In the genomic region with DNA sequence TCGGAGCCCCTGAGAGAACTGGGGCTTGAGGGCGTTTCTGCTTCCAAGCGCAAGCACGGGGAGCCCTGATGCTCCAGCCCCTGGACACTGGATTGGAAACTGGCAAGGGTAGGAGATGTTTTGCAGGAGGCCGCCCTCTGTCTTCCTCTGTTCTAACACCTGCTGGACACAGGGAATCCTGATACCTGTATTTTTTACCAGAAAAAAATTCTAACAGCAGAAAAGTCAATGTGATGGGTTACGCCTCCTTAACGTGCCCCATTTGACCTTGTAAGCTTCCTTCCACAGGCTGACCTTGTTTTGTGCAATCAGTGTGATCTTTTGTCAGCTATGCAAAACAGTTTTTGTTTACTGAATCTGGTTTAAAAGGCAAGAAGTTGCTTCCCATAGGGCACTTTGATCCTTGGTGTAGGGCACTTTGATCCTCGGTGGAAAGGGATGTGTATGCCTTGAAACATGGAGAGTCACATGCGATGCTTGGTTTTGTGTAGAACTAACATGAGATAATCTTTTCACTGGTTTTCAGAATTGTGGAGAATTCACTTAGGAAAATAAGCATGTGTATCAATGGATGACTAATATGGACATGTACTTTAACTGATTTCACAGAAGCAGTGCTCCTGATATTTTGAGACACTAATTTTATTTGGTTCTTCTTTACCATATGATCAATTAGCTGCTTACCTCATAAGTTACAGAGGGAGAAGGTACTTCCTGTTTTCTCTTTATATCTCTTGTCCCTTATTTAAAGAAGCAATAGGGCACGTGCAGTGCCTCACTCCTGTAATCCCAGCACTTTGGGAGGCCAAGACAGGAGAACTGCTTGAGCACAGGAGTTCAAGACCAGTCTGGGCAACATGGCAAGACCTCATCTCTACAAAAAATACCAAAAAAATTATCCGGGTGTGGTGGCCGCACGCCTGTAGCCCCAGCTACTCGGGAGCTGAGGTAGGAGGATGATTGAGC, we compare ENCODE assay signal across 7 cellular contexts. TPM values are rescaled to one million over a fixed set of nuclear protein-coding genes. Genes with fewer than 3 reads are reported as not detected.
DNase-seq lines count a peak whose midpoint lies in the region; ATAC-seq and TF ChIP-seq lines count a peak whose summit lies in the region.

No MANE protein-coding gene starts in this region.

- POLR2A ChIA-PET in IMR-90 (lab: Charles Lee; ENCODE audit: unreplicated experiment) = no interaction called here

- peaks cover 5% of the 10 kb centered on the region for H3K9me1 ChIP-seq in IMR-90 (ENCODE audit: insufficient read depth, low read length)

- CTCF ChIA-PET in IMR-90 (lab: Yijun Ruan, JAX) = interaction anchor here (0.6 to 6.2 kb wide), 16 partner anchors 33 to 442 kb away, joined by 3 to 42 read pairs (median 4); no protein-coding TSS in a partner anchor

- no peak overlapping the region for H3K18ac ChIP-seq in IMR-90 (ENCODE audit: low read depth, low read length)

- no peak for ATAC-seq in IMR-90 (ENCODE audit: low read depth)

- H3K4me2 ChIP-seq in IMR-90 (ENCODE audit: low read depth, low read length) = peak overlapping the region; percentile 44

- no peak overlapping the region for H3K27ac ChIP-seq in IMR-90 (ENCODE audit: insufficient read depth, low read length)
- no peak overlapping the region for H3K27ac ChIP-seq in brain microvascular endothelial cell
- peak overlapping the region; percentile 45 to 87 (median 65) for H3K27ac ChIP-seq in tibial nerve

- TF ChIP-seq CTCF in IMR-90 (conservative IDR thresholded peaks at IDR 0.05; ENCODE audit: low read depth, low read length) (no peak), brain microvascular endothelial cell (IDR thresholded peaks at IDR 0.05; ENCODE audit: low read depth, low read length, missing control alignments) (no peak), tibial nerve (IDR thresholded peaks at IDR 0.05) (peak in 2 of 5 experiments; percentile 13 to 14)

- no peak overlapping the region for H4K8ac ChIP-seq in IMR-90 (ENCODE audit: low read depth in 2 of 2, low read length in 2 of 2)

- no peak overlapping the region for H2AK9ac ChIP-seq in IMR-90 (replicated peaks; ENCODE audit: low read depth, low read length, poor library complexity)

- no peak for DNase-seq in IMR-90
- no peak for DNase-seq in brain microvascular endothelial cell
- DNase-seq in kidney tubule cell (ENCODE audit: low spot score) = peak; percentile 10
- no peak for DNase-seq in tibial nerve (ENCODE audit: low spot score in 2 of 2)
- no peak for DNase-seq in EL
- no peak for DNase-seq in middle frontal gyrus (ENCODE audit: extremely low spot score, low spot score)
- no peak for DNase-seq in stimulated activated CD8-positive, alpha-beta memory T cell treated with anti-CD3 and anti-CD28 coated beads, Interleukin-4, amount 100 ng/mL, for 48 hours

- H2BK15ac ChIP-seq in IMR-90 (ENCODE audit: low read depth, low read length) = no peak overlapping the region

- intact Hi-C loops in IMR-90 (cut with micrococcal nuclease) = loop anchor here (5.0 kb wide), 1 partner anchor 171 kb away; no protein-coding TSS in a partner anchor

- H4K5ac ChIP-seq in IMR-90 (ENCODE audit: low read depth, low read length) = no peak overlapping the region

- TF ChIP-seq POLR2A in IMR-90 (IDR thresholded peaks at IDR 0.05; ENCODE audit: low read depth, low read length) (no peak), tibial nerve (IDR thresholded peaks at IDR 0.05) (no peak)

- H3K4me1 ChIP-seq in IMR-90 (ENCODE audit: control insufficient read depth, insufficient read depth, low read length) = no peaks in the 10 kb centered on the region
- peaks cover 0 to 16% (median 1%) of the 10 kb centered on the region in 4 donors for H3K4me1 ChIP-seq in tibial nerve

- H2BK20ac ChIP-seq in IMR-90 (ENCODE audit: low read depth, low read length) = no peak overlapping the region

- no peak overlapping the region for H4K91ac ChIP-seq in IMR-90 (ENCODE audit: insufficient read depth, low read depth, low read length)

- H3K36me3 ChIP-seq in IMR-90 (ENCODE audit: control insufficient read depth, insufficient read depth, low read length) (no peaks in the 10 kb centered on the region), brain microvascular endothelial cell (replicated peaks) (no peaks in the 10 kb centered on the region), tibial nerve (no peaks in the 10 kb centered on the region)

- H2BK5ac ChIP-seq in IMR-90 (ENCODE audit: low read depth, low read length, poor library complexity, severe bottlenecking) = no peak overlapping the region

- no peak overlapping the region for H2AK5ac ChIP-seq in IMR-90 (ENCODE audit: low read depth, low read length)

- no peak overlapping the region; the same call in 1 of the 2 replicates for H3K4me3 ChIP-seq in IMR-90 (ENCODE audit: insufficient read depth, low read depth, low read length)
- H3K4me3 ChIP-seq in brain microvascular endothelial cell (ENCODE audit: low read depth, low read length) = peak overlapping the region; percentile 59
- peak overlapping the region; percentile 39 to 70 (median 56) for H3K4me3 ChIP-seq in tibial nerve

- no peak overlapping the region for H3K23ac ChIP-seq in IMR-90 (ENCODE audit: low read depth, low read length)

- H3K27me3 ChIP-seq in IMR-90 (ENCODE audit: control insufficient read depth, insufficient read depth, low read length) (no peaks in the 10 kb centered on the region), brain microvascular endothelial cell (replicated peaks) (no peaks in the 10 kb centered on the region), tibial nerve (peaks cover 0 to 2% of the 10 kb centered on the region in 2 donors)

- no peaks in the 10 kb centered on the region for H4K20me1 ChIP-seq in IMR-90 (ENCODE audit: insufficient read depth, low read length)

- BruUV-seq in IMR-90 (replicated peaks; lab: Mats Ljungman, UMichigan) = no TSS peak

- in situ Hi-C loops in IMR-90 (cut with MboI; ENCODE audit: low sequenced_read_pairs) (loop anchor here (5.0 kb wide), 1 partner anchor 446 kb away; no protein-coding TSS in a partner anchor), brain microvascular endothelial cell (cut with HindIII; ENCODE audit: low pct_ligation_motif_present, low sequenced_read_pairs) (no loop called here)

- no peak overlapping the region for H3K14ac ChIP-seq in IMR-90 (replicated peaks; ENCODE audit: low read depth, low read length)

- 43% methylated on average over 1 of the region's 14 CpGs; no CpG with 5 or more reads in 1 of the 2 experiments for WGBS in IMR-90 (ENCODE audit: extremely low coverage in 2 of 2, insufficient read length in 1 of 2), 2 experiments
- WGBS in tibial nerve, 2 donors = 46 to 53% methylated on average over 14 of the region's 14 CpGs

- H3K9me3 ChIP-seq in IMR-90 (ENCODE audit: control insufficient read depth, insufficient read depth, low read length) (no peaks in the 10 kb centered on the region), tibial nerve (peaks cover 0 to 6% (median 0%) of the 10 kb centered on the region in 4 donors)

- TF ChIP-seq RAD21 in IMR-90 (IDR thresholded peaks at IDR 0.05; ENCODE audit: low read length) = no peak

- dilution Hi-C loops in IMR-90 (cut with HindIII; ENCODE audit: low sequenced_read_pairs, unreplicated experiment) = no loop called here

- H3K56ac ChIP-seq in IMR-90 (ENCODE audit: extremely low read depth, insufficient read depth, low read length) = no peak overlapping the region

- H3K9ac ChIP-seq in IMR-90 (ENCODE audit: low read depth, low read length) = no peak overlapping the region

- H3K4ac ChIP-seq in IMR-90 (ENCODE audit: low read depth, low read length) = no peak overlapping the region

- H3K79me1 ChIP-seq in IMR-90 (ENCODE audit: low read depth in 1 of 2, low read length in 2 of 2) = no peaks in the 10 kb centered on the region

- no peak overlapping the region for H2BK120ac ChIP-seq in IMR-90 (ENCODE audit: low read depth, low read length)

- TF ChIP-seq EP300 in tibial nerve (IDR thresholded peaks at IDR 0.05) = no peak

- peak overlapping the region; percentile 94 for H2AFZ ChIP-seq in IMR-90 (replicated peaks; ENCODE audit: low read length, poor library complexity)

TF ChIP-seq in IMR-90, 13 proteins besides CTCF, POLR2A, EP300 and RAD21 (continues in another document):
- no peak for TF ChIP-seq MAFK (IDR thresholded peaks at IDR 0.05; ENCODE audit: low read depth, low read length)
- TF ChIP-seq SMC3 (IDR thresholded peaks at IDR 0.05; ENCODE audit: low read depth, low read length) = no peak
- TF ChIP-seq FOS (IDR thresholded peaks at IDR 0.05; ENCODE audit: low read depth, low read length) = no peak
- TF ChIP-seq CHD1 (IDR thresholded peaks at IDR 0.05; ENCODE audit: low read depth, low read length) = no peak
- TF ChIP-seq RCOR1 (IDR thresholded peaks at IDR 0.05; ENCODE audit: insufficient replicate concordance, low read length) = no peak
- TF ChIP-seq MXI1 (IDR thresholded peaks at IDR 0.05; ENCODE audit: borderline replicate concordance, low read depth, low read length) = no peak
- no peak for TF ChIP-seq NFE2L2 (IDR thresholded peaks at IDR 0.05; ENCODE audit: low read depth, low read length)
- no peak for TF ChIP-seq RFX5 (IDR thresholded peaks at IDR 0.05; ENCODE audit: low read depth, low read length)
- TF ChIP-seq MAZ (IDR thresholded peaks at IDR 0.05; ENCODE audit: borderline replicate concordance, low read depth, low read length) = no peak
- TF ChIP-seq, protein P1, sequence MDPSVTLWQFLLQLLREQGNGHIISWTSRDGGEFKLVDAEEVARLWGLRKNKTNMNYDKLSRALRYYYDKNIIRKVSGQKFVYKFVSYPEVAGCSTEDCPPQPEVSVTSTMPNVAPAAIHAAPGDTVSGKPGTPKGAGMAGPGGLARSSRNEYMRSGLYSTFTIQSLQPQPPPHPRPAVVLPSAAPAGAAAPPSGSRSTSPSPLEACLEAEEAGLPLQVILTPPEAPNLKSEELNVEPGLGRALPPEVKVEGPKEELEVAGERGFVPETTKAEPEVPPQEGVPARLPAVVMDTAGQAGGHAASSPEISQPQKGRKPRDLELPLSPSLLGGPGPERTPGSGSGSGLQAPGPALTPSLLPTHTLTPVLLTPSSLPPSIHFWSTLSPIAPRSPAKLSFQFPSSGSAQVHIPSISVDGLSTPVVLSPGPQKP (IDR thresholded peaks at IDR 0.05; ENCODE audit: borderline replicate concordance, low read depth, low read length) = no peak
- no peak for TF ChIP-seq BHLHE40 (IDR thresholded peaks at IDR 0.05; ENCODE audit: low read depth, low read length)
- no peak for TF ChIP-seq CEBPB (IDR thresholded peaks at IDR 0.05; ENCODE audit: low read depth, low read length)

RNA-seq across cellular contexts. Expression of a gene that starts 59.9 kb away (rescaled TPM):
- total RNA-seq in IMR-90 (2012; rRNA removed) (20.4 and 23.1 TPM in 2 replicates), tibial nerve (10 to 100 TPM; 42.9 to 63.0 (median 56.0) TPM)
- polyA plus RNA-seq in IMR-90 (2012; rRNA removed) = 6.9 and 11.5 TPM in 2 replicates
- polyA plus RNA-seq in IMR-90 (2012; cell fraction: cytosol; rRNA removed) = 2.0 and 3.7 TPM in 2 replicates
- polyA plus RNA-seq in IMR-90 (2012; cell fraction: nucleus; rRNA removed; ENCODE audit: low replicate concordance) = 6.4 and 26.8 TPM in 2 replicates

Comparison
In these comparisons a context has a peak if more than half of its experiments do, and no peak if none do; other contexts are left out.
1. H3K27ac ChIP-seq: peak in tibial nerve (4 of 4); none in IMR-90 (single experiment) and brain microvascular endothelial cell (single experiment).